In genomic region chr16:2518823-2519710, GRCh38 we compare ENCODE assay signal across 10 cellular contexts. TPM values are rescaled to one million over a fixed set of nuclear protein-coding genes. Genes with fewer than 3 reads are reported as not detected.
DNase-seq lines count a peak whose midpoint lies in the region; ATAC-seq lines count a peak whose summit lies in the region.
"Had no signal": no experiment of that assay in that cellular context is flagged by ENCODE, and none has a peak within 500 bp of the region (broad histone marks: within the 10 kb centered on the region; RNA-seq: fewer than 3 reads in every experiment).

No MANE protein-coding gene starts in this region.

- H3K4me1 Mint-ChIP-seq in activated T-cell treated with anti-CD3 and anti-CD28 coated beads, Interleukin-2, amount 50 U/mL, for 72 hours (ENCODE audit: low read depth) = peaks cover 65% of the 10 kb centered on the region
- peaks cover 35 to 73% (median 67%) of the 10 kb centered on the region in 4 donors for H3K4me1 Mint-ChIP-seq in naive thymus-derived CD8-positive, alpha-beta T cell

- H3K4me3 Mint-ChIP-seq in activated T-cell treated with anti-CD3 and anti-CD28 coated beads, Interleukin-2, amount 50 U/mL, for 72 hours = peak overlapping the region; percentile 80 to 84
- peak overlapping the region; percentile 29 to 96 (median 78) for H3K4me3 Mint-ChIP-seq in naive thymus-derived CD8-positive, alpha-beta T cell

- no peak for ATAC-seq in activated T-cell treated with anti-CD3 and anti-CD28 coated beads, Interleukin-2, amount 50 U/mL, for 72 hours (replicated peaks in 1 of 2)
- ATAC-seq in naive thymus-derived CD8-positive, alpha-beta T cell = no peak

- no peaks in the 10 kb centered on the region for H3K27me3 Mint-ChIP-seq in activated T-cell treated with anti-CD3 and anti-CD28 coated beads, Interleukin-2, amount 50 U/mL, for 72 hours (ENCODE audit: low read depth)
- H3K27me3 Mint-ChIP-seq in naive thymus-derived CD8-positive, alpha-beta T cell = peaks cover 0 to 5% (median 0%) of the 10 kb centered on the region in 5 donors

- no peaks in the 10 kb centered on the region for H3K9me3 ChIP-seq in duodenal mucosa (ENCODE audit: control insufficient read depth in 1 of 2, low read length in 2 of 2)

- H3K27ac ChIP-seq in duodenal mucosa (ENCODE audit: low read depth, low read length) (peak overlapping the region; percentile 23), urinary bladder (ENCODE audit: low read depth) (peak overlapping the region; percentile 63)

- peaks cover 66 to 70% of the 10 kb centered on the region in 2 donors for H3K4me1 ChIP-seq in duodenal mucosa (ENCODE audit: control insufficient read depth in 1 of 2, insufficient read depth in 2 of 2, low read length in 2 of 2)
- no peaks in the 10 kb centered on the region for H3K4me1 ChIP-seq in urinary bladder (ENCODE audit: insufficient read depth)

- WGBS in urinary bladder = 81% methylated on average over 39 of the region's 39 CpGs

- no peaks in the 10 kb centered on the region for H3K9me3 Mint-ChIP-seq in activated T-cell treated with anti-CD3 and anti-CD28 coated beads, Interleukin-2, amount 50 U/mL, for 72 hours
- no peaks in the 10 kb centered on the region for H3K9me3 Mint-ChIP-seq in naive thymus-derived CD8-positive, alpha-beta T cell

- H3K36me3 ChIP-seq in duodenal mucosa (ENCODE audit: control insufficient read depth in 1 of 2, insufficient read depth in 2 of 2, low read length in 2 of 2) (peaks cover 0 to 18% of the 10 kb centered on the region in 2 donors), urinary bladder (ENCODE audit: insufficient read depth) (no peaks in the 10 kb centered on the region)

- no peaks in the 10 kb centered on the region for H3K27me3 ChIP-seq in duodenal mucosa (ENCODE audit: control insufficient read depth in 1 of 2, insufficient read depth in 2 of 2, low read length in 2 of 2)

- DNase-seq in activated T-cell treated with anti-CD3 and anti-CD28 coated beads, Interleukin-2, amount 50 U/mL, for 72 hours = no peak
- DNase-seq in activated T-cell treated with anti-CD3 and anti-CD28 coated beads, Interleukin-2, amount 50 U/mL, for 48 hours = no peak
- no peak for DNase-seq in naive thymus-derived CD8-positive, alpha-beta T cell
- DNase-seq in NCI-H748 treated with DMSO at 0.1 percent for 48 hours (lab: John Stamatoyannopoulos, UW) (no peak), kidney tubule cell (ENCODE audit: low spot score) (no peak), hippocampal formation (lab: John Stamatoyannopoulos, UW) (no peak)

- peak overlapping the region; percentile 89 for H3K27ac Mint-ChIP-seq in activated T-cell treated with anti-CD3 and anti-CD28 coated beads, Interleukin-2, amount 50 U/mL, for 72 hours
- peak overlapping the region; percentile 65 to 98 (median 96) for H3K27ac Mint-ChIP-seq in naive thymus-derived CD8-positive, alpha-beta T cell

- H3K4me3 ChIP-seq in duodenal mucosa (ENCODE audit: low read depth in 1 of 2, low read length in 2 of 2) = peak overlapping the region in 1 of 2 donors; percentile 28
- H3K4me3 ChIP-seq in urinary bladder (ENCODE audit: low read depth, low read length) = no peak overlapping the region

- POLR2A ChIA-PET in naive thymus-derived CD8-positive, alpha-beta T cell (lab: Charles Lee) = interaction anchor here (1.2 to 4.1 kb wide), 4 partner anchors 10 to 303 kb away, joined by 3 to 98 read pairs (median 8); partner anchors contain the start of genes CEMP1 and PDPK1

- peaks cover 2 to 8% of the 10 kb centered on the region in 2 donors for H3K36me3 Mint-ChIP-seq in activated T-cell treated with anti-CD3 and anti-CD28 coated beads, Interleukin-2, amount 50 U/mL, for 72 hours (ENCODE audit: insufficient read depth in 2 of 2)
- H3K36me3 Mint-ChIP-seq in naive thymus-derived CD8-positive, alpha-beta T cell = peaks cover 0 to 30% (median 0%) of the 10 kb centered on the region in 3 donors

- peak overlapping the region; percentile 10 to 29 for H3K9ac ChIP-seq in duodenal mucosa (ENCODE audit: low read depth in 1 of 2, low read length in 2 of 2)

RNA-seq across cellular contexts. Expression of gene AMDHD2, which starts 1.1 kb away (rescaled TPM):
- 10 to 100 TPM; 28.2 to 33.8 TPM for total RNA-seq in activated T-cell treated with anti-CD3 and anti-CD28 coated beads, Interleukin-2, amount 50 U/mL, for 72 hours
- total RNA-seq in naive thymus-derived CD8-positive, alpha-beta T cell = 100 to 1,000 TPM; 103 to 107 TPM
- polyA plus RNA-seq in naive thymus-derived CD8-positive, alpha-beta T cell = 10 to 100 TPM; 15.2 to 17.4 (median 16.4) TPM
- 16.4 TPM for total RNA-seq in urinary bladder
- 40.2 TPM for polyA plus RNA-seq in urinary bladder

RNA-seq across cellular contexts. Expression of gene ATP6V0C, which starts 5.3 kb away (rescaled TPM):
- total RNA-seq in activated T-cell treated with anti-CD3 and anti-CD28 coated beads, Interleukin-2, amount 50 U/mL, for 72 hours = 10 to 100 TPM; 94.2 to 94.8 TPM
- total RNA-seq in naive thymus-derived CD8-positive, alpha-beta T cell = 100 to 1,000 TPM; 116 to 123 TPM
- 10 to 100 TPM; 74.9 to 84.9 (median 77.6) TPM for polyA plus RNA-seq in naive thymus-derived CD8-positive, alpha-beta T cell
- 15.0 TPM for total RNA-seq in urinary bladder
- 193 TPM for polyA plus RNA-seq in urinary bladder

RNA-seq across cellular contexts. Expression of gene CEMP1, which starts 12.1 kb away (rescaled TPM):
- total RNA-seq in activated T-cell treated with anti-CD3 and anti-CD28 coated beads, Interleukin-2, amount 50 U/mL, for 72 hours = under 1 TPM in 1 of 2 donors, not detected in 1; 0.30 TPM
- total RNA-seq in naive thymus-derived CD8-positive, alpha-beta T cell = 1 to 10 TPM; 1.6 to 2.1 TPM
- 1 to 10 TPM in 2 of 3 donors, under 1 TPM in 1; 0.81 to 6.0 (median 2.8) TPM for polyA plus RNA-seq in naive thymus-derived CD8-positive, alpha-beta T cell
- not detected for total RNA-seq in urinary bladder
- 0.85 TPM for polyA plus RNA-seq in urinary bladder
- total RNA-seq: subcutaneous adipose tissue had no signal
- polyA plus RNA-seq: BJ had no signal

RNA-seq across cellular contexts. Expression of gene PDPK1, which starts 18.8 kb away (rescaled TPM):
- 10 to 100 TPM; 53.0 to 53.8 TPM for total RNA-seq in activated T-cell treated with anti-CD3 and anti-CD28 coated beads, Interleukin-2, amount 50 U/mL, for 72 hours
- 10 to 100 TPM; 66.1 to 69.7 TPM for total RNA-seq in naive thymus-derived CD8-positive, alpha-beta T cell
- polyA plus RNA-seq in naive thymus-derived CD8-positive, alpha-beta T cell = 10 to 100 TPM; 27.1 to 44.7 (median 28.6) TPM
- total RNA-seq in urinary bladder = 20.0 TPM
- 26.0 TPM for polyA plus RNA-seq in urinary bladder

RNA-seq across cellular contexts. Expression of gene TBC1D24, which starts 44.1 kb away (rescaled TPM):
- total RNA-seq in activated T-cell treated with anti-CD3 and anti-CD28 coated beads, Interleukin-2, amount 50 U/mL, for 72 hours = 10 to 100 TPM; 13.6 to 20.4 TPM
- 10 to 100 TPM; 13.4 to 17.3 TPM for total RNA-seq in naive thymus-derived CD8-positive, alpha-beta T cell
- polyA plus RNA-seq in naive thymus-derived CD8-positive, alpha-beta T cell = 1 to 10 TPM; 2.6 to 3.0 (median 2.6) TPM
- total RNA-seq in urinary bladder = 11.2 TPM
- polyA plus RNA-seq in urinary bladder = 5.8 TPM
